Comparison of ENCODE assay signal across 9 cellular contexts in the genomic region with DNA sequence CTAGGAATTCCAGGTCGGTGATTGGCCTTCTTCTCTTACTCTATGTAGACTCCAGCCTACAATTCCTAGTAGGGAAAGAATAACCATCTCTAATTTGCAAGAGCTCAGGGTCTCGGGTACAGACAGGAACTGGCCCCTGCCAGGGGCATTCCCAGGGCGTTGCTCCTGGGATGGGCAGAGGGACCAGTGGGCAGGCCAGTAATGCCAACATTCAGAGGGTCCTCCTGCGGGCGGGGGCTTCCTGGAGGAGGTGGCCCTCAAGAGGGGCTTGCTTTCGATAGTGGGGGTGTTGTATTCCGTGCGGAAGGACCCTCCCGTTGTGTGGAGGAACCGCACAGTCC.
DNase-seq lines count a peak whose midpoint lies in the region; ATAC-seq and TF ChIP-seq lines count a peak whose summit lies in the region.
"Had no signal": no experiment of that assay in that cellular context is flagged by ENCODE, and none has a peak within 500 bp of the region (broad histone marks: within the 10 kb centered on the region; RNA-seq: fewer than 3 reads in every experiment).

No MANE protein-coding gene starts in this region.

- CTCF ChIA-PET in activated naive CD4-positive, alpha-beta T cell treated with anti-CD3 and anti-CD28 coated beads for 36 hours (lab: Charles Lee) = interaction anchor here (0.8 to 2.1 kb wide), 5 partner anchors 14 to 826 kb away, joined by 3 to 5 read pairs (median 4); no protein-coding TSS in a partner anchor

- H3K27me3 ChIP-seq in RWPE2 (ENCODE audit: insufficient read depth, poor library complexity, severe bottlenecking) (no peaks in the 10 kb centered on the region), iPS-15b (ENCODE audit: control insufficient read depth, insufficient read depth, low read length) (peaks cover 18% of the 10 kb centered on the region)

- no peak overlapping the region for H3K9ac ChIP-seq in iPS-15b (ENCODE audit: low read depth, low read length)

- no peaks in the 10 kb centered on the region for H3K9me3 Mint-ChIP-seq in activated naive CD4-positive, alpha-beta T cell treated with anti-CD3 and anti-CD28 coated beads for 36 hours
- no peaks in the 10 kb centered on the region for H3K9me3 Mint-ChIP-seq in stimulated activated effector memory CD8-positive, alpha-beta T cell treated with anti-CD3 and anti-CD28 coated beads, Interleukin-12 subunit alpha, Interleukin-12 subunit beta, amount 100 ng/mL, for 72 hours

- H3K4me3 ChIP-seq in RWPE2 (ENCODE audit: severe bottlenecking) (no peak overlapping the region), iPS-15b (ENCODE audit: low read depth, low read length) (peak overlapping the region; percentile 58)

- H3K27ac ChIP-seq in RWPE2 (ENCODE audit: poor library complexity, severe bottlenecking) = peak overlapping the region; percentile 26
- H3K27ac ChIP-seq: esophagus squamous epithelium had no signal

- H3K27ac Mint-ChIP-seq in activated naive CD4-positive, alpha-beta T cell treated with anti-CD3 and anti-CD28 coated beads for 36 hours = no peak overlapping the region
- H3K27ac Mint-ChIP-seq in stimulated activated effector memory CD8-positive, alpha-beta T cell treated with anti-CD3 and anti-CD28 coated beads, Interleukin-12 subunit alpha, Interleukin-12 subunit beta, amount 100 ng/mL, for 72 hours = no peak overlapping the region

- no peak for DNase-seq in activated naive CD4-positive, alpha-beta T cell treated with anti-CD3 and anti-CD28 coated beads for 36 hours
- no peak for DNase-seq in activated naive CD4-positive, alpha-beta T cell (lab: John Stamatoyannopoulos, UW)
- DNase-seq in RWPE2 (ENCODE audit: low spot score) (no peak), H4 (ENCODE audit: low spot score) (no peak), kidney tubule cell (ENCODE audit: low spot score) (no peak)
- DNase-seq in stimulated activated effector memory CD8-positive, alpha-beta T cell treated with anti-CD3 and anti-CD28 coated beads, Interleukin-12 subunit alpha, Interleukin-12 subunit beta, amount 100 ng/mL, for 72 hours (ENCODE audit: low spot score in 2 of 2) = no peak
- no peak for DNase-seq in NK-92 treated with Interleukin-12 subunit alpha and Interleukin-12 subunit beta, amount 100 ng/mL, for 24 hours (lab: John Stamatoyannopoulos, UW)
- DNase-seq: esophagus squamous epithelium had no signal

- H3K4me3 Mint-ChIP-seq in activated naive CD4-positive, alpha-beta T cell treated with anti-CD3 and anti-CD28 coated beads for 36 hours = peak overlapping the region; percentile 54
- peak overlapping the region; percentile 61 for H3K4me3 Mint-ChIP-seq in stimulated activated effector memory CD8-positive, alpha-beta T cell treated with anti-CD3 and anti-CD28 coated beads, Interleukin-12 subunit alpha, Interleukin-12 subunit beta, amount 100 ng/mL, for 72 hours

- H3K9me3 ChIP-seq in RWPE2 (ENCODE audit: severe bottlenecking) (no peaks in the 10 kb centered on the region), iPS-15b (ENCODE audit: control insufficient read depth, insufficient read depth, low read length) (no peaks in the 10 kb centered on the region)
- H3K9me3 ChIP-seq: esophagus squamous epithelium had no signal

- H3K27me3 Mint-ChIP-seq in activated naive CD4-positive, alpha-beta T cell treated with anti-CD3 and anti-CD28 coated beads for 36 hours (ENCODE audit: low read depth) = peaks cover 8% of the 10 kb centered on the region

- intact Hi-C loops in activated naive CD4-positive, alpha-beta T cell treated with anti-CD3 and anti-CD28 coated beads for 36 hours (cut with micrococcal nuclease) = loop anchor here (1.0 kb wide), 1 partner anchor 484 kb away; no protein-coding TSS in a partner anchor

- H3K4me1 ChIP-seq in RWPE2 (ENCODE audit: insufficient read depth, poor library complexity, severe bottlenecking) (no peaks in the 10 kb centered on the region), iPS-15b (ENCODE audit: control insufficient read depth, insufficient read depth, low read length) (peaks cover 4% of the 10 kb centered on the region)

- H3K36me3 ChIP-seq in RWPE2 (ENCODE audit: low read depth) (no peaks in the 10 kb centered on the region), iPS-15b (ENCODE audit: control insufficient read depth, insufficient read depth, low read length) (no peaks in the 10 kb centered on the region)
- H3K36me3 ChIP-seq: esophagus squamous epithelium had no signal

- no peak for TF ChIP-seq CTCF in RWPE2 (IDR thresholded peaks at IDR 0.05; ENCODE audit: poor library complexity, severe bottlenecking)

- H3K36me3 Mint-ChIP-seq in activated naive CD4-positive, alpha-beta T cell treated with anti-CD3 and anti-CD28 coated beads for 36 hours (ENCODE audit: low read depth) = no peaks in the 10 kb centered on the region
- H3K36me3 Mint-ChIP-seq in stimulated activated effector memory CD8-positive, alpha-beta T cell treated with anti-CD3 and anti-CD28 coated beads, Interleukin-12 subunit alpha, Interleukin-12 subunit beta, amount 100 ng/mL, for 72 hours = no peaks in the 10 kb centered on the region

- ATAC-seq in RWPE2 (ENCODE audit: low read depth) = no peak
- no peak for ATAC-seq in stimulated activated effector memory CD8-positive, alpha-beta T cell treated with anti-CD3 and anti-CD28 coated beads, Interleukin-12 subunit alpha, Interleukin-12 subunit beta, amount 100 ng/mL, for 72 hours

- H3K4me1 Mint-ChIP-seq in activated naive CD4-positive, alpha-beta T cell treated with anti-CD3 and anti-CD28 coated beads for 36 hours (ENCODE audit: low read depth) = peaks cover 5% of the 10 kb centered on the region
- H3K4me1 Mint-ChIP-seq in stimulated activated effector memory CD8-positive, alpha-beta T cell treated with anti-CD3 and anti-CD28 coated beads, Interleukin-12 subunit alpha, Interleukin-12 subunit beta, amount 100 ng/mL, for 72 hours = peaks cover 7% of the 10 kb centered on the region
